Comparison of ENCODE assay signal across 13 cellular contexts in the genomic region with DNA sequence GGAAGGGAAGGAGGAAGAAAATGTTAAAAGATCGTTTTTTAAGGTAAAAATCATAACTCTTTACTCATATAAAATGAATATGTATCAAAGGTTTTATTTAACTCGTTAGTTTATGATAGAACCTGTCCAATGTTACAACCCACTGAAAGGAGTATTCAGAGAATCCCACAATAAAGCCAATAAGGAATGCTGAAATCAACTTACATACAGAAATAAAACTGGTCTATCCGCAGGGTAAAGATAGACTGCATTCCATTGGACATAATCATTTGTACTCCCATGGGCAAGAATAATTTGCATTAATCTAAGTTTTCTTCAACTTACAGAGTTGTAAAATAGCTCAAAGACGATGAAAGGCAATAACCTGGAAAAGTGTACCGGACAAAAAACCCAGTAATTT. TPM values are rescaled to one million over a fixed set of nuclear protein-coding genes. Genes with fewer than 3 reads are reported as not detected.
DNase-seq lines count a peak whose midpoint lies in the region; ATAC-seq, FAIRE-seq and TF ChIP-seq lines count a peak whose summit lies in the region.
"Had no signal": no experiment of that assay in that cellular context is flagged by ENCODE, and none has a peak within 500 bp of the region (broad histone marks: within the 10 kb centered on the region; RNA-seq: fewer than 3 reads in every experiment).

No MANE protein-coding gene starts in this region.

- DNase-seq in H54 (ENCODE audit: insufficient read length, low spot score) (no peak), iris pigment epithelial cell (ENCODE audit: low read depth) (peak; percentile 81), psoas muscle (no peak), ureter (ENCODE audit: low spot score) (no peak), NCI-H146 treated with DMSO at 0.1 percent for 48 hours (lab: John Stamatoyannopoulos, UW; ENCODE audit: unreplicated experiment) (no peak)
- DNase-seq in activated T-helper 2 cell treated with anti-CD3 and anti-CD28 coated beads, Interferon-gamma antibody, Interleukin-2, Interleukin-4, amounts not matched to agents 10 μg/mL and 5 μg/mL and 100 μg/mL, durations not matched to agents 14 hours and 24 hours and 36 hours (ENCODE audit: low spot score) = no peak
- DNase-seq: gastrocnemius medialis; naive B cell; NCI-H2029 treated with DMSO at 0.1 percent for 48 hours; stimulated activated CD4-positive, alpha-beta T cell treated with anti-CD3 and anti-CD28 coated beads, Interleukin-2, amount 100 ng/mL, for 48 hours had no signal

- no peak for TF ChIP-seq CTCF in psoas muscle (IDR thresholded peaks at IDR 0.05)

- FAIRE-seq in H54 (lab: Jason Lieb, UNC) = peak; percentile 75

- peaks cover 17% of the 10 kb centered on the region for H3K4me1 Mint-ChIP-seq in activated T-helper 2 cell treated with anti-CD3 and anti-CD28 coated beads, Interferon-gamma antibody, Interleukin-2, Interleukin-4, amounts not matched to agents 10 μg/mL and 5 μg/mL and 100 μg/mL, durations not matched to agents 14 hours and 24 hours and 36 hours (ENCODE audit: low read depth)

- H3K36me3 ChIP-seq in ACC112 (ENCODE audit: insufficient read depth, low read length) (no peaks in the 10 kb centered on the region), psoas muscle (ENCODE audit: insufficient read depth in 1 of 2, low read depth in 1 of 2) (no peaks in the 10 kb centered on the region)
- H3K36me3 ChIP-seq: gastrocnemius medialis had no signal

- H3K4me3 ChIP-seq in ACC112 (ENCODE audit: low read depth, low read length) = peak overlapping the region; percentile 57
- H3K4me3 ChIP-seq in psoas muscle = no peak overlapping the region
- H3K4me3 ChIP-seq: gastrocnemius medialis, GM23338 had no signal

- H3K4me1 ChIP-seq in ACC112 (ENCODE audit: control insufficient read depth, insufficient read depth, low read length, unreplicated experiment) = peaks cover 26% of the 10 kb centered on the region
- no peaks in the 10 kb centered on the region for H3K4me1 ChIP-seq in psoas muscle

- ATAC-seq in psoas muscle = no peak
- ATAC-seq in HG02678 (IDR thresholded peaks at IDR 0.05; ENCODE audit: unreplicated experiment) = no peak
- ATAC-seq: GM23338 had no signal

- H3K4me3 Mint-ChIP-seq in activated T-helper 2 cell treated with anti-CD3 and anti-CD28 coated beads, Interferon-gamma antibody, Interleukin-2, Interleukin-4, amounts not matched to agents 10 μg/mL and 5 μg/mL and 100 μg/mL, durations not matched to agents 14 hours and 24 hours and 36 hours (ENCODE audit: low read depth) = peak overlapping the region; percentile 76

- peaks cover 8% of the 10 kb centered on the region for H3K9me3 Mint-ChIP-seq in activated T-helper 2 cell treated with anti-CD3 and anti-CD28 coated beads, Interferon-gamma antibody, Interleukin-2, Interleukin-4, amounts not matched to agents 10 μg/mL and 5 μg/mL and 100 μg/mL, durations not matched to agents 14 hours and 24 hours and 36 hours

- 79 to 85% (median 83%) methylated on average over 5 of the region's 5 CpGs for WGBS in psoas muscle, 3 donors

- H3K27ac Mint-ChIP-seq in activated T-helper 2 cell treated with anti-CD3 and anti-CD28 coated beads, Interferon-gamma antibody, Interleukin-2, Interleukin-4, amounts not matched to agents 10 μg/mL and 5 μg/mL and 100 μg/mL, durations not matched to agents 14 hours and 24 hours and 36 hours = no peak overlapping the region
- H3K27ac Mint-ChIP-seq: GM23338 had no signal

- intact Hi-C loops in activated T-helper 2 cell treated with anti-CD3 and anti-CD28 coated beads, Interferon-gamma antibody, Interleukin-2, Interleukin-4, amounts not matched to agents 10 μg/mL and 5 μg/mL and 100 μg/mL, durations not matched to agents 14 hours and 24 hours and 36 hours (cut with micrococcal nuclease) = loop anchor here (5.0 kb wide), 4 partner anchors 198 to 463 kb away; partner anchors contain the start of gene DYNC1LI2
- intact Hi-C loops in psoas muscle (cut with DNase I) = loop anchor here (5.0 to 10.0 kb wide), 5 partner anchors 73 to 463 kb away; partner anchors contain the start of genes CMTM3 (in 1 of the 2) and DYNC1LI2 (in 1 of the 2)

- TF ChIP-seq POLR2A in H54 (IDR thresholded peaks at IDR 0.05; ENCODE audit: low read depth, low read length) = no peak

- no peaks in the 10 kb centered on the region for H3K79me2 ChIP-seq in ACC112 (ENCODE audit: control insufficient read depth, insufficient read depth, low read length, unreplicated experiment)

- H3K27me3 Mint-ChIP-seq in activated T-helper 2 cell treated with anti-CD3 and anti-CD28 coated beads, Interferon-gamma antibody, Interleukin-2, Interleukin-4, amounts not matched to agents 10 μg/mL and 5 μg/mL and 100 μg/mL, durations not matched to agents 14 hours and 24 hours and 36 hours (ENCODE audit: low read depth) = peaks cover 17% of the 10 kb centered on the region

- peaks cover 2% of the 10 kb centered on the region for H3K36me3 Mint-ChIP-seq in activated T-helper 2 cell treated with anti-CD3 and anti-CD28 coated beads, Interferon-gamma antibody, Interleukin-2, Interleukin-4, amounts not matched to agents 10 μg/mL and 5 μg/mL and 100 μg/mL, durations not matched to agents 14 hours and 24 hours and 36 hours (ENCODE audit: low read depth)
- H3K36me3 Mint-ChIP-seq: naive B cell had no signal

- peaks cover 6% of the 10 kb centered on the region for H3K9me3 ChIP-seq in psoas muscle
- H3K9me3 ChIP-seq: gastrocnemius medialis had no signal

- H2AFZ ChIP-seq in ACC112 (ENCODE audit: low read length, unreplicated experiment) = no peak overlapping the region
- H2AFZ ChIP-seq: GM23338 had no signal

- H3K27ac ChIP-seq in ACC112 (ENCODE audit: low read depth, low read length) = peak overlapping the region; percentile 82
- no peak overlapping the region for H3K27ac ChIP-seq in psoas muscle
- H3K27ac ChIP-seq: gastrocnemius medialis had no signal

- H3K27me3 ChIP-seq in ACC112 (ENCODE audit: insufficient read depth, low read length) (peaks cover 18% of the 10 kb centered on the region), psoas muscle (ENCODE audit: insufficient read depth in 3 of 3, low read length in 2 of 3) (peaks cover 0 to 8% (median 0%) of the 10 kb centered on the region in 3 donors)
- H3K27me3 ChIP-seq: gastrocnemius medialis had no signal

RNA-seq across cellular contexts. Expression of gene BEAN1, which starts 17.9 kb away (rescaled TPM):
- not detected in 2 replicates for total RNA-seq in activated T-helper 2 cell treated with anti-CD3 and anti-CD28 coated beads, Interferon-gamma antibody, Interleukin-2, Interleukin-4, amounts not matched to agents 10 μg/mL and 5 μg/mL and 100 μg/mL, durations not matched to agents 14 hours and 24 hours and 36 hours
- total RNA-seq in psoas muscle (not detected), ureter (1.6 TPM)
- under 1 TPM in 2 of 3 donors, not detected in 1; 0.01 to 0.08 TPM for polyA plus RNA-seq in psoas muscle
- total RNA-seq: gastrocnemius medialis had no signal

RNA-seq across cellular contexts. Expression of gene CDH5, which starts 42.7 kb away (rescaled TPM):
- total RNA-seq in activated T-helper 2 cell treated with anti-CD3 and anti-CD28 coated beads, Interferon-gamma antibody, Interleukin-2, Interleukin-4, amounts not matched to agents 10 μg/mL and 5 μg/mL and 100 μg/mL, durations not matched to agents 14 hours and 24 hours and 36 hours = not detected in 2 replicates
- total RNA-seq in psoas muscle = 10 to 100 TPM; 21.4 to 48.4 (median 37.0) TPM
- polyA plus RNA-seq in psoas muscle = 10 to 100 TPM; 15.1 to 22.2 (median 17.7) TPM
- 25.8 TPM for total RNA-seq in ureter
- total RNA-seq: GM23338 had no signal

Comparison
In these comparisons a context has a peak if more than half of its experiments do, and no peak if none do; other contexts are left out.
1. RNA of gene CDH5, which starts 42.7 kb away (total RNA-seq): 21.4 to 48.4 TPM in psoas muscle and 25.8 TPM in ureter (single experiment); not detected in activated T-helper 2 cell treated with anti-CD3 and anti-CD28 coated beads, Interferon-gamma antibody, Interleukin-2, Interleukin-4, amounts not matched to agents 10 μg/mL and 5 μg/mL and 100 μg/mL, durations not matched to agents 14 hours and 24 hours and 36 hours; every median in the first group is over 10 times any median in the second.